1 cellular context compared by ENCODE assay signal in the genomic region with DNA sequence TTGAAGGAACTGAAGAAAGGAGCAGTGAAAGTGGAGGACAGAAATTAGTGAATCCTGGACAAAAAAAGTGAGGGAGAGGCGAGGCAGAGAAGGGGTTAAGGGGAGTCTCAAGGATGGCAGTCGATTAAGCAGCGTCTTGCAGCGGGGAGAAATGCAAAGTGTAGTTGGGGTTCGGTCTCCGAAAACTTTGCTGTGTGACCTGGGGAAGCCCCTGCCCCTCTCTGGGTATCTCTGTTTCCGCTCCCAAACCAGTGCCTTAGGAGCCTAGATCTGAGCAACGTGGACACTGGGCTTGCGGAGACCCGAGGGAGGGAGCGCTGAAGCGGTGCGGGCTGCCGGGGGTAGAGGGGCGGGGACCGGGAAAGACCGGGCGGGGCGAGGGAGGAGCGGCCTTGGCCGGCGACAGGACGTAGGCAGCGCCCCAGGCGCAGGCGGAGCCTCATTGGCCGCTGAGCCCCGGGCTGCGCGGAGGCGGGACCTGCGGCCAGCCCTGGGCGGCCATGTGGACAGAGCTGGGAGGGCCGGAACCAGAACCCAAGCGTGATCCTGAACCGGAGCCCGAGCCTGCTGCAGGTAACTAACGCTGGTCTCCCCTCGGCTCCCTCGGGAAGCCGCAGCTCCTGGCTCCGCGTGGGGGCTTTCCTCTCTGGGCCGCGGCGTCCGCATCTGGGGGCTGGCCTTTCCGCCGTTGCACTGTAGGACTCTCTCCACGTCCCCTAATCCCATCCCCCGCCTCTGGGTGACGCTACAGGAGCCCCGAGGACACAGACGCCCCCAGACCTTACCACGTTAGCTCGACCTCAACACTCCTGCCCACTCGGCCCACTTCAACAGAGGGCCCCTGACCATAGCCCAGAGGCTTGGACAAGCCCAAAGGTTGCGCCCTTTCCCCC.
A peak's percentile ranks its signal among the peaks of the same experiment; 100 is the strongest.
TF ChIP-seq lines count a peak whose summit lies in the region.

A gene (plus strand): TSS at position 468 of the 893 bp plus-strand sequence. CDS start 3,047 bp downstream, outside the sequence.

TF ChIP-seq in HepG2, 621 proteins besides CTCF, POLR2A, EP300 and RAD21 (continued from another document and continues in another):
- TF ChIP-seq, protein P1, sequence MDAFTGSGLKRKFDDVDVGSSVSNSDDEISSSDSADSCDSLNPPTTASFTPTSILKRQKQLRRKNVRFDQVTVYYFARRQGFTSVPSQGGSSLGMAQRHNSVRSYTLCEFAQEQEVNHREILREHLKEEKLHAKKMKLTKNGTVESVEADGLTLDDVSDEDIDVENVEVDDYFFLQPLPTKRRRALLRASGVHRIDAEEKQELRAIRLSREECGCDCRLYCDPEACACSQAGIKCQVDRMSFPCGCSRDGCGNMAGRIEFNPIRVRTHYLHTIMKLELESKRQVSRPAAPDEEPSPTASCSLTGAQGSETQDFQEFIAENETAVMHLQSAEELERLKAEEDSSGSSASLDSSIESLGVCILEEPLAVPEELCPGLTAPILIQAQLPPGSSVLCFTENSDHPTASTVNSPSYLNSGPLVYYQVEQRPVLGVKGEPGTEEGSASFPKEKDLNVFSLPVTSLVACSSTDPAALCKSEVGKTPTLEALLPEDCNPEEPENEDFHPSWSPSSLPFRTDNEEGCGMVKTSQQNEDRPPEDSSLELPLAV (CRISPR knock-in tag; conservative IDR thresholded peaks at IDR 0.05; ENCODE audit: low read depth): no peak
- TF ChIP-seq, protein P2, sequence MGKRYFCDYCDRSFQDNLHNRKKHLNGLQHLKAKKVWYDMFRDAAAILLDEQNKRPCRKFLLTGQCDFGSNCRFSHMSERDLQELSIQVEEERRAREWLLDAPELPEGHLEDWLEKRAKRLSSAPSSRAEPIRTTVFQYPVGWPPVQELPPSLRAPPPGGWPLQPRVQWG (CRISPR knock-in tag; IDR thresholded peaks at IDR 0.05; ENCODE audit: borderline replicate concordance, low read depth): no peak
- no peak; the same call in 1 of the 2 replicates for TF ChIP-seq ZNF788 (CRISPR knock-in tag; IDR thresholded peaks at IDR 0.05; ENCODE audit: borderline replicate concordance)
- no peak for TF ChIP-seq CHD4 (IDR thresholded peaks at IDR 0.05; ENCODE audit: borderline replicate concordance, low read length)
- no peak for TF ChIP-seq ZNF878 (CRISPR knock-in tag; IDR thresholded peaks at IDR 0.05)
- TF ChIP-seq ZNF773 (CRISPR knock-in tag; IDR thresholded peaks at IDR 0.05; ENCODE audit: borderline replicate concordance): peak; percentile 57; the same call in 1 of the 2 replicates
- TF ChIP-seq ZSCAN25 (CRISPR knock-in tag; IDR thresholded peaks at IDR 0.05): no peak
- TF ChIP-seq ISX (CRISPR knock-in tag; conservative IDR thresholded peaks at IDR 0.05): 0 out of 2 replicates have a peak, but pooled peaks have one; percentile 82
- TF ChIP-seq KMT2A (CRISPR knock-in tag; IDR thresholded peaks at IDR 0.05): peak; percentile 79
- TF ChIP-seq, protein P3, sequence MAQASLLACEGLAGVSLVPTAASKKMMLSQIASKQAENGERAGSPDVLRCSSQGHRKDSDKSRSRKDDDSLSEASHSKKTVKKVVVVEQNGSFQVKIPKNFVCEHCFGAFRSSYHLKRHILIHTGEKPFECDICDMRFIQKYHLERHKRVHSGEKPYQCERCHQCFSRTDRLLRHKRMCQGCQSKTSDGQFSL (CRISPR knock-in tag; IDR thresholded peaks at IDR 0.05): peak; percentile 56; the same call in 1 of the 2 replicates
- peak; percentile 65; the same call in 1 of the 2 replicates for TF ChIP-seq ZNF451 (CRISPR knock-in tag; IDR thresholded peaks at IDR 0.05)
- TF ChIP-seq MXD4 (CRISPR knock-in tag; IDR thresholded peaks at IDR 0.05): peak; percentile 96
- TF ChIP-seq, protein P4, sequence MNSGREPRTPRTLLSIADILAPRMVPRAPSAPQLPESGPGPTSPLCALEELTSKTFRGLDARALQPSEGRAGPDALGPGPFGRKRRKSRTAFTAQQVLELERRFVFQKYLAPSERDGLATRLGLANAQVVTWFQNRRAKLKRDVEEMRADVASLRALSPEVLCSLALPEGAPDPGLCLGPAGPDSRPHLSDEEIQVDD (CRISPR knock-in tag; IDR thresholded peaks at IDR 0.05; ENCODE audit: borderline replicate concordance): no peak
- TF ChIP-seq ZNF790 (CRISPR knock-in tag; IDR thresholded peaks at IDR 0.05; ENCODE audit: borderline replicate concordance): no peak
- TF ChIP-seq, protein P5, sequence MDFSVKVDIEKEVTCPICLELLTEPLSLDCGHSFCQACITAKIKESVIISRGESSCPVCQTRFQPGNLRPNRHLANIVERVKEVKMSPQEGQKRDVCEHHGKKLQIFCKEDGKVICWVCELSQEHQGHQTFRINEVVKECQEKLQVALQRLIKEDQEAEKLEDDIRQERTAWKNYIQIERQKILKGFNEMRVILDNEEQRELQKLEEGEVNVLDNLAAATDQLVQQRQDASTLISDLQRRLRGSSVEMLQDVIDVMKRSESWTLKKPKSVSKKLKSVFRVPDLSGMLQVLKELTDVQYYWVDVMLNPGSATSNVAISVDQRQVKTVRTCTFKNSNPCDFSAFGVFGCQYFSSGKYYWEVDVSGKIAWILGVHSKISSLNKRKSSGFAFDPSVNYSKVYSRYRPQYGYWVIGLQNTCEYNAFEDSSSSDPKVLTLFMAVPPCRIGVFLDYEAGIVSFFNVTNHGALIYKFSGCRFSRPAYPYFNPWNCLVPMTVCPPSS (IDR thresholded peaks at IDR 0.05): no peak
- peak; percentile 45; the same call in 1 of the 2 replicates for TF ChIP-seq ZNF777 (CRISPR knock-in tag; IDR thresholded peaks at IDR 0.05)
- no peak for TF ChIP-seq TCF7L2 (IDR thresholded peaks at IDR 0.05; ENCODE audit: low read depth, low read length)
- TF ChIP-seq SMARCC2 (IDR thresholded peaks at IDR 0.05): no peak
- TF ChIP-seq CBFB (CRISPR knock-in tag; IDR thresholded peaks at IDR 0.05): peak; percentile 70
- 0 out of 2 replicates have a peak, but pooled peaks have one; percentile 50 for TF ChIP-seq MAF1 (CRISPR knock-in tag; IDR thresholded peaks at IDR 0.05; ENCODE audit: borderline replicate concordance)
- TF ChIP-seq, protein P6, sequence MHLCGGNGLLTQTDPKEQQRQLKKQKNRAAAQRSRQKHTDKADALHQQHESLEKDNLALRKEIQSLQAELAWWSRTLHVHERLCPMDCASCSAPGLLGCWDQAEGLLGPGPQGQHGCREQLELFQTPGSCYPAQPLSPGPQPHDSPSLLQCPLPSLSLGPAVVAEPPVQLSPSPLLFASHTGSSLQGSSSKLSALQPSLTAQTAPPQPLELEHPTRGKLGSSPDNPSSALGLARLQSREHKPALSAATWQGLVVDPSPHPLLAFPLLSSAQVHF (CRISPR knock-in tag; IDR thresholded peaks at IDR 0.05): no peak
- no peak for TF ChIP-seq ZBTB1 (CRISPR knock-in tag; IDR thresholded peaks at IDR 0.05; ENCODE audit: borderline replicate concordance)
- TF ChIP-seq ZNF484 (CRISPR knock-in tag; IDR thresholded peaks at IDR 0.05; ENCODE audit: borderline replicate concordance, low read depth): no peak
- no peak for TF ChIP-seq ZNF382 (CRISPR knock-in tag; IDR thresholded peaks at IDR 0.05; ENCODE audit: borderline replicate concordance)
- TF ChIP-seq, protein P7, sequence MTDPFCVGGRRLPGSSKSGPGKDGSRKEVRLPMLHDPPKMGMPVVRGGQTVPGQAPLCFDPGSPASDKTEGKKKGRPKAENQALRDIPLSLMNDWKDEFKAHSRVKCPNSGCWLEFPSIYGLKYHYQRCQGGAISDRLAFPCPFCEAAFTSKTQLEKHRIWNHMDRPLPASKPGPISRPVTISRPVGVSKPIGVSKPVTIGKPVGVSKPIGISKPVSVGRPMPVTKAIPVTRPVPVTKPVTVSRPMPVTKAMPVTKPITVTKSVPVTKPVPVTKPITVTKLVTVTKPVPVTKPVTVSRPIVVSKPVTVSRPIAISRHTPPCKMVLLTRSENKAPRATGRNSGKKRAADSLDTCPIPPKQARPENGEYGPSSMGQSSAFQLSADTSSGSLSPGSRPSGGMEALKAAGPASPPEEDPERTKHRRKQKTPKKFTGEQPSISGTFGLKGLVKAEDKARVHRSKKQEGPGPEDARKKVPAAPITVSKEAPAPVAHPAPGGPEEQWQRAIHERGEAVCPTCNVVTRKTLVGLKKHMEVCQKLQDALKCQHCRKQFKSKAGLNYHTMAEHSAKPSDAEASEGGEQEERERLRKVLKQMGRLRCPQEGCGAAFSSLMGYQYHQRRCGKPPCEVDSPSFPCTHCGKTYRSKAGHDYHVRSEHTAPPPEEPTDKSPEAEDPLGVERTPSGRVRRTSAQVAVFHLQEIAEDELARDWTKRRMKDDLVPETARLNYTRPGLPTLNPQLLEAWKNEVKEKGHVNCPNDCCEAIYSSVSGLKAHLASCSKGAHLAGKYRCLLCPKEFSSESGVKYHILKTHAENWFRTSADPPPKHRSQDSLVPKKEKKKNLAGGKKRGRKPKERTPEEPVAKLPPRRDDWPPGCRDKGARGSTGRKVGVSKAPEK (CRISPR knock-in tag; IDR thresholded peaks at IDR 0.05; ENCODE audit: borderline replicate concordance): no peak
- TF ChIP-seq KLF16 (CRISPR knock-in tag; IDR thresholded peaks at IDR 0.05): peak in 1 of 2 experiments; percentile 66; a peak in 2 of 4 replicates
- TF ChIP-seq, protein P8, sequence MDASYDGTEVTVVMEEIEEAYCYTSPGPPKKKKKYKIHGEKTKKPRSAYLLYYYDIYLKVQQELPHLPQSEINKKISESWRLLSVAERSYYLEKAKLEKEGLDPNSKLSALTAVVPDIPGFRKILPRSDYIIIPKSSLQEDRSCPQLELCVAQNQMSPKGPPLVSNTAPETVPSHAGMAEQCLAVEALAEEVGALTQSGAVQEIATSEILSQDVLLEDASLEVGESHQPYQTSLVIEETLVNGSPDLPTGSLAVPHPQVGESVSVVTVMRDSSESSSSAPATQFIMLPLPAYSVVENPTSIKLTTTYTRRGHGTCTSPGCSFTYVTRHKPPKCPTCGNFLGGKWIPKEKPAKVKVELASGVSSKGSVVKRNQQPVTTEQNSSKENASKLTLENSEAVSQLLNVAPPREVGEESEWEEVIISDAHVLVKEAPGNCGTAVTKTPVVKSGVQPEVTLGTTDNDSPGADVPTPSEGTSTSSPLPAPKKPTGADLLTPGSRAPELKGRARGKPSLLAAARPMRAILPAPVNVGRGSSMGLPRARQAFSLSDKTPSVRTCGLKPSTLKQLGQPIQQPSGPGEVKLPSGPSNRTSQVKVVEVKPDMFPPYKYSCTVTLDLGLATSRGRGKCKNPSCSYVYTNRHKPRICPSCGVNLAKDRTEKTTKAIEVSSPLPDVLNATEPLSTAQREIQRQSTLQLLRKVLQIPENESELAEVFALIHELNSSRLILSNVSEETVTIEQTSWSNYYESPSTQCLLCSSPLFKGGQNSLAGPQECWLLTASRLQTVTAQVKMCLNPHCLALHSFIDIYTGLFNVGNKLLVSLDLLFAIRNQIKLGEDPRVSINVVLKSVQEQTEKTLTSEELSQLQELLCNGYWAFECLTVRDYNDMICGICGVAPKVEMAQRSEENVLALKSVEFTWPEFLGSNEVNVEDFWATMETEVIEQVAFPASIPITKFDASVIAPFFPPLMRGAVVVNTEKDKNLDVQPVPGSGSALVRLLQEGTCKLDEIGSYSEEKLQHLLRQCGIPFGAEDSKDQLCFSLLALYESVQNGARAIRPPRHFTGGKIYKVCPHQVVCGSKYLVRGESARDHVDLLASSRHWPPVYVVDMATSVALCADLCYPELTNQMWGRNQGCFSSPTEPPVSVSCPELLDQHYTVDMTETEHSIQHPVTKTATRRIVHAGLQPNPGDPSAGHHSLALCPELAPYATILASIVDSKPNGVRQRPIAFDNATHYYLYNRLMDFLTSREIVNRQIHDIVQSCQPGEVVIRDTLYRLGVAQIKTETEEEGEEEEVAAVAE (CRISPR knock-in tag; IDR thresholded peaks at IDR 0.05; ENCODE audit: borderline replicate concordance): no peak
- TF ChIP-seq, protein P9, sequence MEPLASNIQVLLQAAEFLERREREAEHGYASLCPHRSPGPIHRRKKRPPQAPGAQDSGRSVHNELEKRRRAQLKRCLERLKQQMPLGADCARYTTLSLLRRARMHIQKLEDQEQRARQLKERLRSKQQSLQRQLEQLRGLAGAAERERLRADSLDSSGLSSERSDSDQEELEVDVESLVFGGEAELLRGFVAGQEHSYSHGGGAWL (CRISPR knock-in tag; IDR thresholded peaks at IDR 0.05): peak; percentile 84
- no peak; the same call in 1 of the 2 replicates for TF ChIP-seq RXRA (CRISPR knock-in tag; IDR thresholded peaks at IDR 0.05)
- TF ChIP-seq MXI1 (IDR thresholded peaks at IDR 0.05; ENCODE audit: borderline replicate concordance, low read depth, low read length): peak; percentile 97; the same call in 2 of the 3 replicates
- TF ChIP-seq ZNF343 (CRISPR knock-in tag; IDR thresholded peaks at IDR 0.05): no peak
- no peak for TF ChIP-seq ZBTB7A (CRISPR knock-in tag; IDR thresholded peaks at IDR 0.05)
- peak; percentile 62; the same call in 1 of the 2 replicates for TF ChIP-seq ZNF782 (CRISPR knock-in tag; IDR thresholded peaks at IDR 0.05; ENCODE audit: borderline replicate concordance)
- TF ChIP-seq, protein P10, sequence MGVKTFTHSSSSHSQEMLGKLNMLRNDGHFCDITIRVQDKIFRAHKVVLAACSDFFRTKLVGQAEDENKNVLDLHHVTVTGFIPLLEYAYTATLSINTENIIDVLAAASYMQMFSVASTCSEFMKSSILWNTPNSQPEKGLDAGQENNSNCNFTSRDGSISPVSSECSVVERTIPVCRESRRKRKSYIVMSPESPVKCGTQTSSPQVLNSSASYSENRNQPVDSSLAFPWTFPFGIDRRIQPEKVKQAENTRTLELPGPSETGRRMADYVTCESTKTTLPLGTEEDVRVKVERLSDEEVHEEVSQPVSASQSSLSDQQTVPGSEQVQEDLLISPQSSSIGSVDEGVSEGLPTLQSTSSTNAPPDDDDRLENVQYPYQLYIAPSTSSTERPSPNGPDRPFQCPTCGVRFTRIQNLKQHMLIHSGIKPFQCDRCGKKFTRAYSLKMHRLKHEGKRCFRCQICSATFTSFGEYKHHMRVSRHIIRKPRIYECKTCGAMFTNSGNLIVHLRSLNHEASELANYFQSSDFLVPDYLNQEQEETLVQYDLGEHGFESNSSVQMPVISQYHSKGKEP (CRISPR knock-in tag; IDR thresholded peaks at IDR 0.05): no peak
- TF ChIP-seq SNRNP70 (IDR thresholded peaks at IDR 0.05; ENCODE audit: low read depth, low read length): no peak
- no peak for TF ChIP-seq ARNT (IDR thresholded peaks at IDR 0.05)
- peak; percentile 90 for TF ChIP-seq FOXC1 (CRISPR knock-in tag; IDR thresholded peaks at IDR 0.05; ENCODE audit: borderline replicate concordance)
- TF ChIP-seq ZNF746 (CRISPR knock-in tag; IDR thresholded peaks at IDR 0.05): no peak; the same call in 1 of the 2 replicates
- no peak for TF ChIP-seq ZNF34 (CRISPR knock-in tag; IDR thresholded peaks at IDR 0.05; ENCODE audit: borderline replicate concordance)
